In the genomic region with DNA sequence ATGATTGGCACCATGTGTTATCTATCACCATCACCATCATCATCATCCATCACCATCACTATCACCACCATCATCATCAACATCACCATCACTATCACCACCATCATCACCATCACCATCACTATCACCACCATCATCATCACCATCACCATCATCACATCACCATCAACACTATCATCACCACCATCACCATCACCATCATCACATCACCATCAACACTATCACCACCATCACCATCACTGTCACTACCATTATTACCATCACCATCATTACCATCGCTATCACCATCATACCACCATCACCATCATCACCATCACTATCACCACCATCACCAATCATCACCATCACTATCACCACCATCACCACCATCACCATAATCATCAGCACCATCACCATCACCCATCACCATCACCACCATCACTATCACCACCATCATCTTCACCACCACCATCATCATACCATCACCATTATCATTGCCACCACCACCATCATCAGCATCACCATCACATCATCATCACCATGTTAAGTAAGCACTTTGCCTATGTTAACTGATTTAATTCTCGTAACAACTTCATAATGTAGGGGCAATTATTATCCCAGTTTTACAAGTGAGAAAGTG, we compare ENCODE assay signal across 18 cellular contexts.
"Had no signal": no experiment of that assay in that cellular context is flagged by ENCODE, and none has a peak within 500 bp of the region (broad histone marks: within the 10 kb centered on the region; RNA-seq: fewer than 3 reads in every experiment).

No MANE protein-coding gene starts in this region.

- DNase-seq: effector memory CD8-positive, alpha-beta T cell; foreskin keratinocyte; immature natural killer cell; left ventricle myocardium superior; mesenchymal stem cell; midbrain; small intestine; stimulated activated CD4-positive, alpha-beta T cell treated with anti-CD3 and anti-CD28 coated beads, Interleukin-12 subunit alpha, Interleukin-12 subunit beta, amount 100 ng/mL, for 4 hours; stimulated activated naive CD4-positive, alpha-beta T cell; tibial artery; upper lobe of left lung had no signal

- H3K27me3 ChIP-seq: foreskin keratinocyte, tibial artery, upper lobe of left lung, vagina had no signal

- H3K27ac ChIP-seq: epithelial cell of prostate, foreskin keratinocyte, parathyroid adenoma, prostate gland, tibial artery, upper lobe of left lung, vagina had no signal

- H3K9me3 ChIP-seq: prostate gland, tibial artery, upper lobe of left lung, vagina had no signal

- H3K4me1 ChIP-seq: foreskin keratinocyte, parathyroid adenoma, prostate gland, tibial artery, upper lobe of left lung, vagina had no signal

- FAIRE-seq: colon, keratinocyte, small intestine had no signal

- H3K36me3 ChIP-seq: prostate gland, tibial artery, upper lobe of left lung, vagina had no signal

- H3K4me3 ChIP-seq: lung, prostate gland, tibial artery, upper lobe of left lung, vagina had no signal
